ENCODE assay signal across 37 cellular contexts in genomic region chr18:54911551-54911950, GRCh38.
"Had no signal": no experiment of that assay in that cellular context is flagged by ENCODE, and none has a peak within 500 bp of the region (broad histone marks: within the 10 kb centered on the region; RNA-seq: fewer than 3 reads in every experiment).

No MANE protein-coding gene starts in this region.

- H3K36me3 ChIP-seq: MG63 had no signal

- H3K9ac ChIP-seq: KMS-11 had no signal

- H3K4me3 ChIP-seq: MG63 had no signal

- H3K9me3 ChIP-seq: MG63 had no signal

- H3K27ac ChIP-seq: KMS-11 had no signal

- H3K4me2 ChIP-seq: KMS-11 had no signal

- DNase-seq: Karpas-422, Kasumi-1, MG63, MM.1S, MV-4-11, NCI-H1048, NCI-H1092, NCI-H1092 treated with DMSO at 0.1 percent for 48 hours, NCI-H1105, NCI-H1105 treated with DMSO at 0.1 percent for 48 hours, NCI-H1417, NCI-H1417 treated with DMSO at 0.1 percent for 48 hours, NCI-H1436, NCI-H1436 treated with DMSO at 0.1 percent for 48 hours, NCI-H146, NCI-H1694, NCI-H1694 treated with DMSO at 0.1 percent for 48 hours, NCI-H187, NCI-H187 treated with DMSO at 0.1 percent for 48 hours, NCI-H1930, NCI-H2029, NCI-H2029 treated with DMSO at 0.1 percent for 48 hours, NCI-H2081, NCI-H2081 treated with DMSO at 0.1 percent for 48 hours, NCI-H2107, NCI-H2171, NCI-H2171 treated with DMSO at 0.1 percent for 48 hours, NCI-H2227 treated with DMSO at 0.1 percent for 48 hours, NCI-H226, NCI-H345, NCI-H446, NCI-H446 treated with DMSO at 0.1 percent for 48 hours, NCI-H510A, NCI-H510A treated with DMSO at 0.1 percent for 48 hours, NCI-H524, NCI-H524 treated with DMSO at 0.1 percent for 48 hours had no signal

- H3K27me3 ChIP-seq: MG63 had no signal
